12 cellular contexts compared by ENCODE assay signal in genomic region chr12:101209319-101210302, GRCh38. TPM values are rescaled to one million over a fixed set of nuclear protein-coding genes. Genes with fewer than 3 reads are reported as not detected.
A peak's percentile ranks its signal among the peaks of the same experiment; 100 is the strongest.
DNase-seq lines count a peak whose midpoint lies in the region; ATAC-seq, FAIRE-seq and TF ChIP-seq lines count a peak whose summit lies in the region.
"Had no signal": no experiment of that assay in that cellular context is flagged by ENCODE, and none has a peak within 500 bp of the region (broad histone marks: within the 10 kb centered on the region; RNA-seq: fewer than 3 reads in every experiment).

TSS of gene SLC5A8 (minus strand) at chr12:101210238. CDS start at chr12:101209848, 390 bp downstream.

- H3K9me3 Mint-ChIP-seq in Caco-2 (ENCODE audit: unreplicated experiment): peaks cover 10% of the 10 kb centered on the region

- H3K27ac Mint-ChIP-seq in Caco-2 (ENCODE audit: unreplicated experiment): no peak within 1 kb of the TSS
- H3K27ac Mint-ChIP-seq: activated B cell treated with CpG ODN at 0.5 μM for 24 hours had no signal

- no peak for TF ChIP-seq CTCF in cardiac muscle cell (IDR thresholded peaks at IDR 0.05; ENCODE audit: low read depth, low read length)
- TF ChIP-seq CTCF in mammary epithelial cell (conservative IDR thresholded peaks at IDR 0.05 in 1 of 2, IDR thresholded peaks at IDR 0.05 in 1 of 2; ENCODE audit: extremely low read depth in 1 of 2, insufficient read depth in 1 of 2, low read depth in 1 of 2, low read length in 2 of 2): no peak
- no peak for TF ChIP-seq CTCF in lung (IDR thresholded peaks at IDR 0.05; ENCODE audit: control extremely low read depth, extremely low read depth)
- TF ChIP-seq CTCF in Caco-2 (IDR thresholded peaks at IDR 0.05; ENCODE audit: insufficient read depth in 1 of 2, low read depth in 1 of 2, low read length in 1 of 2, severe bottlenecking in 1 of 2, unreplicated experiment in 1 of 2): no peak

- H3K4me1 ChIP-seq in cardiac muscle cell (ENCODE audit: low read depth): no peaks in the 10 kb centered on the region
- H3K4me1 ChIP-seq in mammary epithelial cell (ENCODE audit: insufficient read depth, low read length): peaks cover 5% of the 10 kb centered on the region
- no peaks in the 10 kb centered on the region for H3K4me1 ChIP-seq in lung (ENCODE audit: control insufficient read depth in 2 of 2, insufficient read depth in 2 of 2, low read length in 2 of 2)
- no peaks in the 10 kb centered on the region for H3K4me1 ChIP-seq in Caco-2

- BruUV-seq in mammary epithelial cell (replicated peaks; lab: Mats Ljungman, UMichigan) (no TSS peak), Caco-2 (replicated peaks; lab: Mats Ljungman, UMichigan) (no TSS peak)

- H3K27me3 Mint-ChIP-seq in Caco-2 (ENCODE audit: insufficient read depth, unreplicated experiment): peaks cover 10% of the 10 kb centered on the region

- peak within 1 kb of the TSS; percentile 70 for H3K4me2 ChIP-seq in mammary epithelial cell (ENCODE audit: insufficient read depth, low read depth, low read length)

- no peaks in the 10 kb centered on the region for H3K79me2 ChIP-seq in mammary epithelial cell (ENCODE audit: insufficient read depth, low read length)

- no peaks in the 10 kb centered on the region for H3K36me3 Mint-ChIP-seq in Caco-2 (ENCODE audit: insufficient read depth, unreplicated experiment)

- no peaks in the 10 kb centered on the region for H3K36me3 ChIP-seq in cardiac muscle cell
- H3K36me3 ChIP-seq in mammary epithelial cell (ENCODE audit: insufficient read depth, low read length): no peaks in the 10 kb centered on the region
- H3K36me3 ChIP-seq in lung (ENCODE audit: control insufficient read depth in 2 of 2, insufficient read depth in 2 of 2, low read length in 2 of 2): no peaks in the 10 kb centered on the region
- H3K36me3 ChIP-seq in Caco-2 (ENCODE audit: control insufficient read depth, insufficient read depth, low read length): no peaks in the 10 kb centered on the region
- H3K36me3 ChIP-seq: sigmoid colon had no signal

- H3K9ac ChIP-seq in mammary epithelial cell (ENCODE audit: insufficient read depth, low read length): no peak within 1 kb of the TSS

- in situ Hi-C loops in mammary epithelial cell (cut with MboI; ENCODE audit: low sequenced_read_pairs in 2 of 2): no loop called here

- no peak for FAIRE-seq in urothelium cell line (lab: Jason Lieb, UNC)

- CTCF ChIA-PET in mammary epithelial cell (lab: Charles Lee; ENCODE audit: low non-redundant PET) (no interaction called here), Caco-2 (lab: Charles Lee) (no interaction called here)

- H3K4me1 Mint-ChIP-seq in Caco-2 (ENCODE audit: low read depth, unreplicated experiment): no peaks in the 10 kb centered on the region
- H3K4me1 Mint-ChIP-seq: activated B cell treated with CpG ODN at 0.5 μM for 24 hours had no signal

- H3K4me3 Mint-ChIP-seq in Caco-2 (ENCODE audit: unreplicated experiment): no peak within 1 kb of the TSS
- H3K4me3 Mint-ChIP-seq: activated B cell treated with CpG ODN at 0.5 μM for 24 hours had no signal

- H3K4me3 ChIP-seq in cardiac muscle cell (peak within 1 kb of the TSS; percentile 31), mammary epithelial cell (replicated peaks in 1 of 3; ENCODE audit: insufficient read depth in 1 of 3, low read depth in 2 of 3, low read length in 3 of 3) (peak within 1 kb of the TSS in 2 of 3 experiments; percentile 16 to 32), lung (peak within 1 kb of the TSS; percentile 33), Caco-2 (ENCODE audit: low read depth, low read length) (no peak within 1 kb of the TSS)
- H3K4me3 ChIP-seq: sigmoid colon had no signal

- H3K27me3 ChIP-seq in cardiac muscle cell: peaks cover 40% of the 10 kb centered on the region
- H3K27me3 ChIP-seq in mammary epithelial cell (ENCODE audit: insufficient read depth, low read length): peaks cover 18% of the 10 kb centered on the region
- H3K27me3 ChIP-seq in lung (ENCODE audit: control insufficient read depth, insufficient read depth): peaks cover 3% of the 10 kb centered on the region
- H3K27me3 ChIP-seq in Caco-2 (replicated peaks; ENCODE audit: control insufficient read depth, insufficient read depth, low read length): no peaks in the 10 kb centered on the region

- peak within 1 kb of the TSS; percentile 55 for H2AFZ ChIP-seq in mammary epithelial cell (ENCODE audit: low read depth, low read length)

- DNase-seq in cardiac muscle cell (ENCODE audit: low read depth in 1 of 2, low spot score in 1 of 2): peak in 1 of 2 donors; percentile 31
- no peak for DNase-seq in Right ventricle myocardium superior
- peak; percentile 2 for DNase-seq in mammary epithelial cell
- DNase-seq in lung (ENCODE audit: low spot score): peak; percentile 34
- DNase-seq in urothelium cell line (ENCODE audit: low spot score): peak; percentile 16
- DNase-seq in ureter (ENCODE audit: low spot score): no peak
- no peak for DNase-seq in Caco-2
- DNase-seq: activated B cell treated with CpG ODN at 0.5 μM for 24 hours; activated gamma-delta T cell; effector CD8-positive, alpha-beta T cell; sigmoid colon had no signal

- no peaks in the 10 kb centered on the region for H4K20me1 ChIP-seq in mammary epithelial cell (ENCODE audit: insufficient read depth, low read length)

- no peak for ATAC-seq in Right ventricle myocardium superior (ENCODE audit: poor library complexity)
- ATAC-seq in lung (ENCODE audit: insufficient read depth, low FRiP score): peak; percentile 56
- no peak for ATAC-seq in HG03439 (IDR thresholded peaks at IDR 0.05; ENCODE audit: unreplicated experiment)

- whole genome bisulfite sequencing in mammary epithelial cell (ENCODE audit: low coverage, missing lambda C conversion rate): 10% methylated on average over 15 of the region's 80 CpGs
- WGBS in lung, 2 donors: 8 to 9% methylated on average over 79 to 80 of the region's 80 CpGs

- intact Hi-C loops in Right ventricle myocardium superior (cut with DNase I): no loop called here
- intact Hi-C loops in mammary epithelial cell (cut with micrococcal nuclease): no loop called here
- intact Hi-C loops in Caco-2 (cut with micrococcal nuclease; ENCODE audit: unreplicated experiment): no loop called here

- no peak within 1 kb of the TSS for H3K27ac ChIP-seq in cardiac muscle cell
- no peak within 1 kb of the TSS for H3K27ac ChIP-seq in mammary epithelial cell (ENCODE audit: insufficient read depth, low read depth, low read length)
- H3K27ac ChIP-seq in lung (ENCODE audit: low read depth in 1 of 2, low read length in 1 of 2): no peak within 1 kb of the TSS
- H3K27ac ChIP-seq: sigmoid colon had no signal

- dilution Hi-C loops in mammary epithelial cell (cut with HindIII; ENCODE audit: low sequenced_read_pairs): no loop called here

- POLR2A ChIA-PET in Caco-2 (lab: Charles Lee): no interaction called here

- H3K9me3 ChIP-seq in cardiac muscle cell (ENCODE audit: low read depth): no peaks in the 10 kb centered on the region
- H3K9me3 ChIP-seq in mammary epithelial cell (replicated peaks; ENCODE audit: insufficient read depth, low read length): no peaks in the 10 kb centered on the region
- peaks cover 0 to 9% of the 10 kb centered on the region in 2 donors for H3K9me3 ChIP-seq in lung (ENCODE audit: control insufficient read depth in 2 of 2, insufficient read depth in 1 of 2, low read length in 1 of 2)
- no peaks in the 10 kb centered on the region for H3K9me3 ChIP-seq in Caco-2
- H3K9me3 ChIP-seq: sigmoid colon had no signal

RNA-seq across cellular contexts. Expression of gene SLC5A8, which starts in this region (rescaled TPM):
- total RNA-seq in cardiac muscle cell (not detected in 2 replicates), Right ventricle myocardium superior (not detected), mammary epithelial cell (not detected), lung (1 to 10 TPM; 3.8 to 7.0 TPM), ureter (not detected), Caco-2 (2022) (not detected in 2 replicates)
- polyA plus RNA-seq in cardiac muscle cell (not detected in 2 replicates), mammary epithelial cell (0.01 TPM), lung (1 to 10 TPM; 1.3 to 3.4 TPM)
- polyA minus RNA-seq in mammary epithelial cell: not detected
- total RNA-seq: activated B cell treated with CpG ODN at 0.5 μM for 24 hours, sigmoid colon had no signal

Comparison
In these comparisons a context has a peak if more than half of its experiments do, and no peak if none do; other contexts are left out.
1. Peak in DNase-seq, H3K4me3 ChIP-seq and H3K4me2 ChIP-seq in mammary epithelial cell; RNA of the gene not detected or under 1 TPM.
2. DNase-seq: peak in lung (single experiment) and urothelium cell line (single experiment); none in Right ventricle myocardium superior (single experiment), ureter (single experiment) and Caco-2 (0 of 2).